In genomic region chr1:145823565-145824498, GRCh38 we compare ENCODE assay signal across 8 cellular contexts.
DNase-seq lines count a peak whose midpoint lies in the region; ATAC-seq and TF ChIP-seq lines count a peak whose summit lies in the region.

Gene POLR3C (plus strand): TSS chr1:145824200. CDS start chr1:145825777, 1,577 bp downstream.
Gene RNF115 (minus strand): TSS chr1:145824095. CDS start chr1:145823873, 222 bp downstream.

- peak; percentile 64 for DNase-seq in AG09309 (ENCODE audit: low read depth)
- peak; percentile 82 to 95 for DNase-seq in NCI-H446 (lab: John Stamatoyannopoulos, UW)
- DNase-seq in activated CD4-positive, CD25-positive, alpha-beta regulatory T cell treated with anti-CD3 and anti-CD28 coated beads, Interleukin-2, amount 50 U/mL, for 16 hours (ENCODE audit: low read depth, low spot score): peak; percentile 64
- DNase-seq in central memory CD4-positive, alpha-beta T cell: peak; percentile 85
- peak; percentile 92 for DNase-seq in iris pigment epithelial cell (ENCODE audit: low read depth)
- DNase-seq in stimulated activated CD4-positive, alpha-beta T cell treated with anti-CD3 and anti-CD28 coated beads, Interleukin-12 subunit alpha, Interleukin-12 subunit beta, amount 100 ng/mL, for 4 hours: peak; percentile 77

- ATAC-seq in GM19035 (IDR thresholded peaks at IDR 0.05; ENCODE audit: unreplicated experiment) (peak; percentile 84), HG03342 (IDR thresholded peaks at IDR 0.05; ENCODE audit: unreplicated experiment) (peak; percentile 84)

- peak within 1 kb of the TSS; percentile 63 for H3K4me3 ChIP-seq in AG09309 (ENCODE audit: control insufficient read depth, low read depth, low read length)

- no peak for TF ChIP-seq CTCF in AG09309 (IDR thresholded peaks at IDR 0.05; ENCODE audit: control insufficient read depth, insufficient read depth, low read depth, low read length, missing control alignments)

Comparison
In these comparisons a context has a peak if more than half of its experiments do, and no peak if none do; other contexts are left out.
1. Peak in every context shown above with its lines: DNase-seq, ATAC-seq and H3K4me3 ChIP-seq.